15 cellular contexts compared by ENCODE assay signal in the genomic region with DNA sequence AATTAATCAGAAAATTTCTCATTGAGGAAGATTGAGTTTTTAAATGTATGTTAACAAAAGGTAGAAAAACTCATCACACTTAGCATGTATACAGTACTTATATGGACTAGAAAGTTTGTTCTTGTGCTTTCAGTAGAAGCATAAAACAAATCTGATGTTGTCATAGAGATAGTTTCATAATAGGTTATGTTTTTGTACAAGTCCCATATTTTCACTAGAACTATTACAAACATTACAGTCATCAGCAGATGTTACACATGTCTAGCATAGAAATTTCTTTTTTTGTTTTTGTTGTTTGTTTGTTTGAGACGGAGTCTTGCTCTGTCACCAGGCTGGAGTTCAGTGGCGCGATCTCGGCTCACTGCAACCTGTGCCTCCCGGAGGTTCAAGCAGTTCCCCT.
DNase-seq lines count a peak whose midpoint lies in the region; ATAC-seq, FAIRE-seq and TF ChIP-seq lines count a peak whose summit lies in the region.
"Had no signal": no experiment of that assay in that cellular context is flagged by ENCODE, and none has a peak within 500 bp of the region (broad histone marks: within the 10 kb centered on the region; RNA-seq: fewer than 3 reads in every experiment).

No MANE protein-coding gene starts in this region.

- H3K4me3 ChIP-seq in cardiac fibroblast (replicated peaks in 1 of 2; ENCODE audit: low read depth in 2 of 2, low read length in 2 of 2) (no peak overlapping the region), trophoblast cell (ENCODE audit: low read depth, low read length) (no peak overlapping the region)
- H3K4me3 ChIP-seq: BLaER1, GM12878, GM23338 had no signal

- no CpG with 5 or more reads among the region's 5 CpGs for WGBS in trophoblast cell (ENCODE audit: extremely low coverage, insufficient coverage, insufficient read length)

- no peaks in the 10 kb centered on the region for H3K79me2 ChIP-seq in trophoblast cell (ENCODE audit: control insufficient read depth, insufficient read depth, low read length, poor library complexity)

- ATAC-seq in GM19463 (IDR thresholded peaks at IDR 0.05; ENCODE audit: unreplicated experiment) = no peak
- ATAC-seq: GM12878, GM23338 had no signal

- H2AK5ac ChIP-seq in trophoblast cell (ENCODE audit: low read length) = no peak overlapping the region

- no peak overlapping the region for H2AFZ ChIP-seq in trophoblast cell (ENCODE audit: insufficient read depth, low read length, poor library complexity)
- H2AFZ ChIP-seq: GM23338 had no signal

- no peak overlapping the region for H4K8ac ChIP-seq in trophoblast cell (ENCODE audit: low read depth, low read length)

- FAIRE-seq in G401.6 (lab: Jason Lieb, UNC) = peak; percentile 17
- FAIRE-seq: GM12878, GM18507 had no signal

- H2BK120ac ChIP-seq in trophoblast cell (ENCODE audit: insufficient read depth, low read length, poor library complexity) = no peak overlapping the region

- H3K4me1 ChIP-seq in trophoblast cell (ENCODE audit: control insufficient read depth in 1 of 2, insufficient read depth in 2 of 2, low read length in 2 of 2) = no peaks in the 10 kb centered on the region
- H3K4me1 ChIP-seq: BLaER1 had no signal

- H3K79me1 ChIP-seq in trophoblast cell (ENCODE audit: low read length) = no peaks in the 10 kb centered on the region

- no peak overlapping the region for H2BK5ac ChIP-seq in trophoblast cell (ENCODE audit: low read depth, low read length, poor library complexity)

- H3K9me3 ChIP-seq in trophoblast cell (ENCODE audit: insufficient read depth, low read depth, low read length) = no peaks in the 10 kb centered on the region
- H3K9me3 ChIP-seq: BLaER1 had no signal

- no peaks in the 10 kb centered on the region for H3K27me3 ChIP-seq in trophoblast cell (ENCODE audit: insufficient read depth, low read length)
- H3K27me3 ChIP-seq: BLaER1 had no signal

- no peak overlapping the region for H3K18ac ChIP-seq in trophoblast cell (ENCODE audit: low read length)

- DNase-seq in cardiac fibroblast (ENCODE audit: low read depth in 2 of 2) (peak; percentile 1 to 33), fibroblast of gingiva (ENCODE audit: low read depth) (peak; percentile 40), trophoblast cell (peak; percentile 1 to 70), mucosa of gallbladder (ENCODE audit: low spot score) (no peak), NCI-H187 (lab: John Stamatoyannopoulos, UW) (no peak)
- DNase-seq: AML-193; CD8-positive, alpha-beta memory T cell; DMS 273 treated with DMSO at 0.1 percent for 48 hours; H7 had no signal

- H2BK12ac ChIP-seq in trophoblast cell (ENCODE audit: low read length) = no peak overlapping the region

- H3K36me3 ChIP-seq in trophoblast cell (ENCODE audit: control insufficient read depth in 1 of 2, insufficient read depth in 2 of 2, low read length in 2 of 2) = no peaks in the 10 kb centered on the region
- H3K36me3 ChIP-seq: BLaER1 had no signal

- no peak overlapping the region for H3K14ac ChIP-seq in trophoblast cell (ENCODE audit: low read length)

- no peak overlapping the region for H3K27ac ChIP-seq in trophoblast cell (ENCODE audit: low read depth, low read length)
- H3K27ac ChIP-seq: BLaER1 had no signal

- no peak overlapping the region for H3K23ac ChIP-seq in trophoblast cell (ENCODE audit: low read length)

- no peak for TF ChIP-seq CTCF in cardiac fibroblast (IDR thresholded peaks at IDR 0.05; ENCODE audit: low read depth, low read length)

- no peak overlapping the region for H3K9ac ChIP-seq in trophoblast cell (ENCODE audit: low read length)
- H3K9ac ChIP-seq: BLaER1 had no signal

- no peak overlapping the region for H4K12ac ChIP-seq in trophoblast cell (ENCODE audit: low read depth, low read length)

- H3K4ac ChIP-seq in trophoblast cell (ENCODE audit: low read depth, low read length) = no peak overlapping the region

- H4K91ac ChIP-seq in trophoblast cell (ENCODE audit: low read depth, low read length) = no peak overlapping the region

- no peak overlapping the region for H3K4me2 ChIP-seq in trophoblast cell (ENCODE audit: low read length)
- H3K4me2 ChIP-seq: BLaER1, GM23338 had no signal

Comparison
In these comparisons a context has a peak if more than half of its experiments do, and no peak if none do; other contexts are left out.
1. DNase-seq: peak in cardiac fibroblast (2 of 2), fibroblast of gingiva (single experiment) and trophoblast cell (2 of 2); none in mucosa of gallbladder (single experiment) and NCI-H187 (0 of 2).